ENCODE assay signal across 12 cellular contexts in the genomic region with DNA sequence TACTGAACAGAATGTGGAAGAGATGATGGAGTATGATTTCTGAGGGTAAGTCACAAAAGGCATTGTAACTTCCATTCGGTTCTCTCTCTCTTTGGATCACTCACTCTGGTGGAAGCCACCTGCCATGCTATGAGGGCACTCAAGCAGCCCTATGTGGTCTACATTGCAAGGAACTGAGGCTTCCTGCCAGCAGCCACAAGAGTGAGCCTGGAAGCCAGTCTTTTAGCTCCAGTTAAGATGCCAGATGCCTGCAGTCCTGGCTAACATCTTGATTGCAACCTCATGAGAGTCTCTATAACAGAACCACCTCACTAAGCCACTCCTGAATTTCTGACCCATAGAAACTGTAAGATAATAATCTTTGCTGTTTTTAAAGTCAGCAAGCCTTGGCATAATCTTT.
"Had no signal": no experiment of that assay in that cellular context is flagged by ENCODE, and none has a peak within 500 bp of the region (broad histone marks: within the 10 kb centered on the region; RNA-seq: fewer than 3 reads in every experiment).

No MANE protein-coding gene starts in this region.

- H3K9me3 ChIP-seq: ascending aorta, heart right ventricle, transverse colon had no signal

- H3K27me3 ChIP-seq: ascending aorta, heart right ventricle, transverse colon had no signal

- H3K4me1 ChIP-seq: ascending aorta, heart right ventricle, transverse colon had no signal

- H3K27ac ChIP-seq: ascending aorta, heart right ventricle, transverse colon, WERI-Rb-1 had no signal

- DNase-seq: activated CD4-positive, alpha-beta T cell treated with anti-CD3 and anti-CD28 coated beads for 4 hours; activated CD8-positive, alpha-beta memory T cell treated with anti-CD3 and anti-CD28 coated beads, Interleukin-2, amount 50 U/mL, for 4 hours; activated CD8-positive, alpha-beta T cell treated with anti-CD3 and anti-CD28 coated beads for 36 hours; activated gamma-delta T cell treated with Interleukin-2 at 50 U/mL for 16 hours; activated naive CD8-positive, alpha-beta T cell treated with anti-CD3 and anti-CD28 coated beads for 36 hours; activated T-cell treated with anti-CD3 and anti-CD28 coated beads, Interleukin-2, amount 50 U/mL, for 72 hours; heart right ventricle; kidney; T-helper 1 cell; transverse colon; WERI-Rb-1 had no signal

- H3K36me3 ChIP-seq: ascending aorta, heart right ventricle, transverse colon, WERI-Rb-1 had no signal

- H3K4me3 ChIP-seq: ascending aorta, heart right ventricle, transverse colon had no signal
